ENCODE assay signal across 12 cellular contexts in genomic region chr17:31490019-31490383, GRCh38.
DNase-seq lines count a peak whose midpoint lies in the region; ATAC-seq and TF ChIP-seq lines count a peak whose summit lies in the region.
"Had no signal": no experiment of that assay in that cellular context is flagged by ENCODE, and none has a peak within 500 bp of the region (broad histone marks: within the 10 kb centered on the region; RNA-seq: fewer than 3 reads in every experiment).

No MANE protein-coding gene starts in this region.

- H3K4me3 Mint-ChIP-seq in activated naive CD4-positive, alpha-beta T cell treated with anti-CD3 and anti-CD28 coated beads, Interleukin-2, amount 10 ng/mL, durations not matched to agents 7 days and 5 days: peak overlapping the region; percentile 93

- no CpG with 5 or more reads among the region's 7 CpGs for WGBS in mesendoderm (ENCODE audit: extremely low coverage, insufficient coverage, low lambda C conversion rate)

- TF ChIP-seq CTCF in GM10266 (IDR thresholded peaks at IDR 0.05; ENCODE audit: control insufficient read depth, insufficient read depth, low read depth, missing control alignments): no peak

- CTCF ChIA-PET in activated naive CD4-positive, alpha-beta T cell treated with anti-CD3 and anti-CD28 coated beads, Interleukin-2, amount 10 ng/mL, durations not matched to agents 7 days and 5 days (lab: Charles Lee): interaction anchor here (4.5 kb wide), 1 partner anchor 20 kb away, joined by 28 read pairs; no protein-coding TSS in a partner anchor

- no peak overlapping the region for H2BK5ac ChIP-seq in mesendoderm (ENCODE audit: low read length)

- no peak for DNase-seq in activated naive CD4-positive, alpha-beta T cell treated with anti-CD3 and anti-CD28 coated beads, Interleukin-2, amount 10 ng/mL, durations not matched to agents 7 days and 5 days
- no peak for DNase-seq in activated naive CD4-positive, alpha-beta T cell treated with Interleukin-2 at 50 U/mL for 16 hours
- no peak for DNase-seq in activated naive CD4-positive, alpha-beta T cell treated with anti-CD3 and anti-CD28 coated beads, Interleukin-2, amount 50 U/mL, for 72 hours (ENCODE audit: low spot score in 2 of 2)
- no peak for DNase-seq in mesendoderm
- no peak for DNase-seq in left colon
- no peak for DNase-seq in GM10266 (ENCODE audit: extremely low spot score)
- no peak for DNase-seq in G401 (ENCODE audit: low spot score)
- DNase-seq: anterior cingulate cortex; KBM-7; stimulated activated CD4-positive, alpha-beta T cell treated with anti-CD3 and anti-CD28 coated beads, Interleukin-15, amount 100 ng/mL, for 24 hours had no signal

- in situ Hi-C loops in G401 (cut with HindIII; ENCODE audit: low sequenced_read_pairs): no loop called here

- no peak overlapping the region for H2BK120ac ChIP-seq in mesendoderm (ENCODE audit: low read depth, low read length)

- peak overlapping the region; percentile 100 for H3K27ac Mint-ChIP-seq in activated naive CD4-positive, alpha-beta T cell treated with anti-CD3 and anti-CD28 coated beads, Interleukin-2, amount 10 ng/mL, durations not matched to agents 7 days and 5 days
- peak overlapping the region; percentile 1 to 93 for H3K27ac Mint-ChIP-seq in activated naive CD4-positive, alpha-beta T cell treated with anti-CD3 and anti-CD28 coated beads, Interleukin-2, amount 50 U/mL, for 72 hours

- H3K18ac ChIP-seq in mesendoderm (ENCODE audit: low read length): no peak overlapping the region

- no peak overlapping the region for H4K5ac ChIP-seq in mesendoderm (ENCODE audit: low read length)

- intact Hi-C loops in left colon (cut with DNase I, micrococcal nuclease): no loop called here

- peaks cover 15% of the 10 kb centered on the region for H3K4me1 ChIP-seq in mesendoderm (ENCODE audit: control insufficient read depth, low read depth, low read length)

- H3K27me3 ChIP-seq in mesendoderm (ENCODE audit: insufficient read depth, low read length, poor library complexity): no peaks in the 10 kb centered on the region

- peak overlapping the region; percentile 67 for H3K56ac ChIP-seq in mesendoderm (ENCODE audit: low read length)

- no peak overlapping the region for H3K4me3 ChIP-seq in mesendoderm (ENCODE audit: low read length)

- H3K9ac ChIP-seq in mesendoderm (ENCODE audit: low read length): peak overlapping the region; percentile 49

- ATAC-seq in activated naive CD4-positive, alpha-beta T cell treated with anti-CD3 and anti-CD28 coated beads, Interleukin-2, amount 50 U/mL, for 72 hours: no peak
- no peak for ATAC-seq in left colon
- ATAC-seq: activated CD4-positive, CD25-positive, alpha-beta regulatory T cell treated with anti-CD3 and anti-CD28 coated beads, Interleukin-2, amount 50 U/mL, for 24 hours had no signal

- H3K4me1 Mint-ChIP-seq in activated naive CD4-positive, alpha-beta T cell treated with anti-CD3 and anti-CD28 coated beads, Interleukin-2, amount 10 ng/mL, durations not matched to agents 7 days and 5 days: peaks cover 73% of the 10 kb centered on the region

- no peak overlapping the region for H3K27ac ChIP-seq in mesendoderm (ENCODE audit: low read depth, low read length)
- H3K27ac ChIP-seq in temporal lobe (ENCODE audit: low read depth, low read length): peak overlapping the region; percentile 18

- no peak overlapping the region for H2AK5ac ChIP-seq in mesendoderm (ENCODE audit: low read length)

- H3K36me3 ChIP-seq in mesendoderm (ENCODE audit: control insufficient read depth, insufficient read depth, low read length): no peaks in the 10 kb centered on the region

- H3K79me2 ChIP-seq in mesendoderm (ENCODE audit: control insufficient read depth, insufficient read depth, low read length): peaks cover 7% of the 10 kb centered on the region

- H3K79me1 ChIP-seq in mesendoderm (ENCODE audit: low read length): peaks cover 16% of the 10 kb centered on the region

- peaks cover 15% of the 10 kb centered on the region for H3K36me3 Mint-ChIP-seq in activated naive CD4-positive, alpha-beta T cell treated with anti-CD3 and anti-CD28 coated beads, Interleukin-2, amount 10 ng/mL, durations not matched to agents 7 days and 5 days
- peaks cover 0 to 5% of the 10 kb centered on the region in 2 donors for H3K36me3 Mint-ChIP-seq in activated naive CD4-positive, alpha-beta T cell treated with anti-CD3 and anti-CD28 coated beads, Interleukin-2, amount 50 U/mL, for 72 hours

- peak overlapping the region; percentile 57 for H3K23ac ChIP-seq in mesendoderm (ENCODE audit: low read length)

- no peak overlapping the region for H2BK15ac ChIP-seq in mesendoderm (replicated peaks; ENCODE audit: low read depth)

- no peak overlapping the region for H4K8ac ChIP-seq in mesendoderm (ENCODE audit: low read depth, low read length)

- H3K4ac ChIP-seq in mesendoderm (ENCODE audit: low read depth, low read length): no peak overlapping the region

- peaks cover 10% of the 10 kb centered on the region for H3K27me3 Mint-ChIP-seq in activated naive CD4-positive, alpha-beta T cell treated with anti-CD3 and anti-CD28 coated beads, Interleukin-2, amount 10 ng/mL, durations not matched to agents 7 days and 5 days

- H3K4me2 ChIP-seq in mesendoderm (ENCODE audit: low read length): no peak overlapping the region

- H3K9me3 Mint-ChIP-seq in activated naive CD4-positive, alpha-beta T cell treated with anti-CD3 and anti-CD28 coated beads, Interleukin-2, amount 10 ng/mL, durations not matched to agents 7 days and 5 days: no peaks in the 10 kb centered on the region
- no peaks in the 10 kb centered on the region for H3K9me3 Mint-ChIP-seq in activated naive CD4-positive, alpha-beta T cell treated with anti-CD3 and anti-CD28 coated beads, Interleukin-2, amount 50 U/mL, for 72 hours
